ENCODE assay signal across 25 cellular contexts in genomic region chr17:52201764-52202571, GRCh38. TPM values are rescaled to one million over a fixed set of nuclear protein-coding genes. Genes with fewer than 3 reads are reported as not detected.
"Had no signal": no experiment of that assay in that cellular context is flagged by ENCODE, and none has a peak within 500 bp of the region (broad histone marks: within the 10 kb centered on the region; RNA-seq: fewer than 3 reads in every experiment).

No MANE protein-coding gene starts in this region.

- H3K4me3 Mint-ChIP-seq: activated B cell treated with CpG ODN at 0.5 μM for 24 hours; activated CD4-positive, alpha-beta memory T cell treated with anti-CD3 and anti-CD28 coated beads, Interleukin-2, amount 10 ng/mL, durations not matched to agents 7 days and 5 days; activated CD8-positive, alpha-beta memory T cell treated with anti-CD3 and anti-CD28 coated beads, Interleukin-2, amount 10 ng/mL, durations not matched to agents 7 days and 5 days; activated naive CD4-positive, alpha-beta T cell treated with anti-CD3 and anti-CD28 coated beads, Interleukin-2, amount 10 ng/mL, durations not matched to agents 7 days and 5 days; activated naive CD8-positive, alpha-beta T cell treated with anti-CD3 and anti-CD28 coated beads, Interleukin-2, amount 50 U/mL, for 24 hours; brain; endodermal cell; naive thymus-derived CD4-positive, alpha-beta T cell; T-helper 2 cell treated with Interferon-gamma antibody and Interleukin-4, amounts not matched to agents 5 μg/mL and 100 μg/mL, for 36 hours had no signal

- H3K4me3 ChIP-seq: colonic mucosa, pancreas, tibial nerve had no signal

- H3K27ac ChIP-seq: colonic mucosa, epithelial cell of prostate, neutrophil, pancreas, tibial nerve had no signal

- H3K27me3 ChIP-seq: colonic mucosa, neutrophil, pancreas, tibial nerve had no signal

- H3K9me3 Mint-ChIP-seq: activated CD4-positive, alpha-beta memory T cell treated with anti-CD3 and anti-CD28 coated beads, Interleukin-2, amount 10 ng/mL, durations not matched to agents 7 days and 5 days; activated naive CD4-positive, alpha-beta T cell treated with anti-CD3 and anti-CD28 coated beads, Interleukin-2, amount 10 ng/mL, durations not matched to agents 7 days and 5 days; activated T-helper 2 cell treated with anti-CD3 and anti-CD28 coated beads, Interferon-gamma antibody, Interleukin-2, Interleukin-4, amounts not matched to agents 10 μg/mL and 5 μg/mL and 100 μg/mL, durations not matched to agents 14 hours and 24 hours and 36 hours; brain; endodermal cell had no signal

- DNase-seq: activated B cell treated with CpG ODN at 0.5 μM for 24 hours; activated CD4-positive, alpha-beta memory T cell treated with anti-CD3 and anti-CD28 coated beads, Interleukin-2, amount 10 ng/mL, durations not matched to agents 7 days and 5 days; activated CD4-positive, alpha-beta T cell treated with anti-CD3 and anti-CD28 coated beads for 4 hours; activated CD8-positive, alpha-beta memory T cell treated with anti-CD3 and anti-CD28 coated beads, Interleukin-2, amount 10 ng/mL, durations not matched to agents 7 days and 5 days; activated naive CD4-positive, alpha-beta T cell treated with anti-CD3 and anti-CD28 coated beads, Interleukin-2, amount 10 ng/mL, durations not matched to agents 7 days and 5 days; activated naive CD8-positive, alpha-beta T cell treated with anti-CD3 and anti-CD28 coated beads, Interleukin-2, amount 50 U/mL, for 24 hours; activated T-cell treated with anti-CD3 and anti-CD28 coated beads, Interleukin-2, amount 50 U/mL, for 1 hour; central memory CD4-positive, alpha-beta T cell; colonic mucosa; endodermal cell; foreskin fibroblast; left cardiac atrium; mesenchymal stem cell; naive thymus-derived CD4-positive, alpha-beta T cell; pancreas; stimulated activated CD4-positive, alpha-beta T cell treated with anti-CD3 and anti-CD28 coated beads, Interleukin-2, amount 100 ng/mL, for 24 hours; stimulated activated naive CD8-positive, alpha-beta T cell treated with anti-CD3 and anti-CD28 coated beads, Interleukin-15, Interleukin-2, amounts not matched to agents 100 U/mL and 50 U/mL, for 24 hours had no signal

- H3K27ac Mint-ChIP-seq: activated B cell treated with CpG ODN at 0.5 μM for 24 hours; activated CD4-positive, alpha-beta memory T cell treated with anti-CD3 and anti-CD28 coated beads, Interleukin-2, amount 10 ng/mL, durations not matched to agents 7 days and 5 days; activated CD8-positive, alpha-beta memory T cell treated with anti-CD3 and anti-CD28 coated beads, Interleukin-2, amount 10 ng/mL, durations not matched to agents 7 days and 5 days; activated naive CD4-positive, alpha-beta T cell treated with anti-CD3 and anti-CD28 coated beads, Interleukin-2, amount 10 ng/mL, durations not matched to agents 7 days and 5 days; activated naive CD8-positive, alpha-beta T cell treated with anti-CD3 and anti-CD28 coated beads, Interleukin-2, amount 50 U/mL, for 24 hours; activated T-helper 2 cell treated with anti-CD3 and anti-CD28 coated beads, Interferon-gamma antibody, Interleukin-2, Interleukin-4, amounts not matched to agents 10 μg/mL and 5 μg/mL and 100 μg/mL, durations not matched to agents 14 hours and 24 hours and 36 hours; brain; endodermal cell; naive thymus-derived CD4-positive, alpha-beta T cell; T-helper 2 cell treated with Interferon-gamma antibody and Interleukin-4, amounts not matched to agents 5 μg/mL and 100 μg/mL, for 36 hours had no signal

- H3K27me3 Mint-ChIP-seq: activated B cell treated with CpG ODN at 0.5 μM for 24 hours; activated CD4-positive, alpha-beta memory T cell treated with anti-CD3 and anti-CD28 coated beads, Interleukin-2, amount 10 ng/mL, durations not matched to agents 7 days and 5 days; activated CD8-positive, alpha-beta memory T cell treated with anti-CD3 and anti-CD28 coated beads, Interleukin-2, amount 10 ng/mL, durations not matched to agents 7 days and 5 days; activated naive CD4-positive, alpha-beta T cell treated with anti-CD3 and anti-CD28 coated beads, Interleukin-2, amount 10 ng/mL, durations not matched to agents 7 days and 5 days; activated naive CD8-positive, alpha-beta T cell treated with anti-CD3 and anti-CD28 coated beads, Interleukin-2, amount 50 U/mL, for 24 hours; brain had no signal

- H3K4me1 ChIP-seq: colonic mucosa, tibial nerve had no signal

- H3K36me3 ChIP-seq: colonic mucosa, neutrophil, pancreas, tibial nerve had no signal

- H3K36me3 Mint-ChIP-seq: activated CD8-positive, alpha-beta memory T cell treated with anti-CD3 and anti-CD28 coated beads, Interleukin-2, amount 10 ng/mL, durations not matched to agents 7 days and 5 days; activated naive CD4-positive, alpha-beta T cell treated with anti-CD3 and anti-CD28 coated beads, Interleukin-2, amount 10 ng/mL, durations not matched to agents 7 days and 5 days; brain; naive thymus-derived CD4-positive, alpha-beta T cell had no signal

- H3K9me3 ChIP-seq: colonic mucosa, neutrophil, pancreas, tibial nerve had no signal

- H3K4me1 Mint-ChIP-seq: activated B cell treated with CpG ODN at 0.5 μM for 24 hours; activated CD4-positive, alpha-beta memory T cell treated with anti-CD3 and anti-CD28 coated beads, Interleukin-2, amount 10 ng/mL, durations not matched to agents 7 days and 5 days; activated CD8-positive, alpha-beta memory T cell treated with anti-CD3 and anti-CD28 coated beads, Interleukin-2, amount 10 ng/mL, durations not matched to agents 7 days and 5 days; activated naive CD4-positive, alpha-beta T cell treated with anti-CD3 and anti-CD28 coated beads, Interleukin-2, amount 10 ng/mL, durations not matched to agents 7 days and 5 days; activated naive CD8-positive, alpha-beta T cell treated with anti-CD3 and anti-CD28 coated beads, Interleukin-2, amount 50 U/mL, for 24 hours; brain; naive thymus-derived CD4-positive, alpha-beta T cell had no signal

RNA-seq across cellular contexts. Expression of gene CA10, which starts 43.5 kb away (rescaled TPM):
- total RNA-seq: activated B cell treated with CpG ODN at 0.5 μM for 24 hours; activated CD4-positive, alpha-beta memory T cell treated with anti-CD3 and anti-CD28 coated beads, Interleukin-2, amount 10 ng/mL, durations not matched to agents 7 days and 5 days; glomerular endothelial cell; left cardiac atrium; lower leg skin; naive thymus-derived CD4-positive, alpha-beta T cell; tibial nerve had no signal
- polyA plus RNA-seq: naive thymus-derived CD4-positive, alpha-beta T cell had no signal
